ENCODE assay signal across 23 cellular contexts in genomic region chr22:27994481-27995331, GRCh38.
DNase-seq lines count a peak whose midpoint lies in the region; ATAC-seq and TF ChIP-seq lines count a peak whose summit lies in the region.
"Had no signal": no experiment of that assay in that cellular context is flagged by ENCODE, and none has a peak within 500 bp of the region (broad histone marks: within the 10 kb centered on the region; RNA-seq: fewer than 3 reads in every experiment).

No MANE protein-coding gene starts in this region.

- no peak overlapping the region for H3K27ac ChIP-seq in spleen
- H3K27ac ChIP-seq: ascending aorta had no signal

- 73 to 81% (median 80%) methylated on average over 11 to 14 of the region's 14 CpGs for WGBS in spleen, 5 donors

- TF ChIP-seq CTCF in NB4 (IDR thresholded peaks at IDR 0.05; ENCODE audit: low read depth, low read length) (no peak), spleen (IDR thresholded peaks at IDR 0.05 in 8 of 11, conservative IDR thresholded peaks at IDR 0.05 in 3 of 11) (no peak)

- peaks cover 0 to 52% (median 5%) of the 10 kb centered on the region in 6 donors for H3K36me3 ChIP-seq in spleen
- H3K36me3 ChIP-seq: MG63 had no signal

- intact Hi-C loops in spleen (cut with DNase I; ENCODE audit: low total_unique reads) = no loop called here

- H3K4me3 ChIP-seq in NB4 (ENCODE audit: low read depth, low read length) (no peak overlapping the region), spleen (no peak overlapping the region)
- H3K4me3 ChIP-seq: ascending aorta, MG63 had no signal

- TF ChIP-seq POLR2A in NB4 (IDR thresholded peaks at IDR 0.05; ENCODE audit: extremely low read depth, insufficient read length) = no peak
- TF ChIP-seq POLR2A in spleen (IDR thresholded peaks at IDR 0.05) = no peak

- DNase-seq in SIG-M5 treated with dmso at 0.1 percent for 504 hours (lab: John Stamatoyannopoulos, UW; ENCODE audit: unreplicated experiment) (peak; percentile 14), SIG-M5 (lab: John Stamatoyannopoulos, UW) (no peak), NB4 (ENCODE audit: low read depth) (peak; percentile 66), islet precursor cell (peak; percentile 43), spleen (peak; percentile 66), NCI-H1105 (lab: John Stamatoyannopoulos, UW) (no peak)
- DNase-seq: 8988T; activated CD4-positive, alpha-beta T cell treated with anti-CD3 and anti-CD28 coated beads for 36 hours; activated CD8-positive, alpha-beta memory T cell treated with anti-CD3 and anti-CD28 coated beads for 24 hours; activated naive CD4-positive, alpha-beta T cell treated with anti-CD3 and anti-CD28 coated beads, Interleukin-2, amount 50 U/mL, for 16 hours; activated T-cell treated with anti-CD3 and anti-CD28 coated beads, Interleukin-2, amount 50 U/mL, for 4 hours; GDM1; kidney glomerular epithelial cell; MG63; NCI-H1694 treated with DMSO at 0.1 percent for 48 hours; NCI-H2171 treated with DMSO at 0.1 percent for 48 hours; NCI-H69; PC-3; SHP77 treated with DMSO at 0.1 percent for 48 hours; stimulated activated CD4-positive, alpha-beta T cell treated with anti-CD3 and anti-CD28 coated beads, Interleukin-1b, Interleukin-23, amount 100 ng/mL, for 48 hours had no signal

- no peaks in the 10 kb centered on the region for H3K9me3 ChIP-seq in spleen
- H3K9me3 ChIP-seq: ascending aorta, MG63 had no signal

- H3K27me3 ChIP-seq in spleen (replicated peaks in 1 of 7) = no peaks in the 10 kb centered on the region
- H3K27me3 ChIP-seq: ascending aorta, MG63 had no signal

- H3K4me1 ChIP-seq in spleen = peaks cover 0 to 15% (median 6%) of the 10 kb centered on the region in 6 donors

- ATAC-seq in GM18909 (IDR thresholded peaks at IDR 0.05; ENCODE audit: poor library complexity, unreplicated experiment) = no peak
- no peak for ATAC-seq in GM21360 (IDR thresholded peaks at IDR 0.05; ENCODE audit: unreplicated experiment)
- ATAC-seq: activated CD4-positive, alpha-beta T cell treated with anti-CD3 and anti-CD28 coated beads for 36 hours; activated T-cell treated with anti-CD3 and anti-CD28 coated beads, Interleukin-2, amount 50 U/mL, for 4 hours; PC-3 had no signal

Comparison
In these comparisons a context has a peak if more than half of its experiments do, and no peak if none do; other contexts are left out.
1. DNase-seq: peak in SIG-M5 treated with dmso at 0.1 percent for 504 hours (single experiment), NB4 (single experiment), islet precursor cell (single experiment) and spleen (single experiment); none in SIG-M5 (single experiment) and NCI-H1105 (single experiment).